Comparison of ENCODE assay signal across 9 cellular contexts in genomic region chr13:24097064-24097463, GRCh38.
A peak's percentile ranks its signal among the peaks of the same experiment; 100 is the strongest.
DNase-seq lines count a peak whose midpoint lies in the region; ATAC-seq and TF ChIP-seq lines count a peak whose summit lies in the region.
"Had no signal": no experiment of that assay in that cellular context is flagged by ENCODE, and none has a peak within 500 bp of the region (broad histone marks: within the 10 kb centered on the region; RNA-seq: fewer than 3 reads in every experiment).

No MANE protein-coding gene starts in this region.

- H2AFZ ChIP-seq in DND-41 (ENCODE audit: low read depth, low read length) (no peak overlapping the region), neural progenitor cell (replicated peaks) (no peak overlapping the region)

- peaks cover 16% of the 10 kb centered on the region for H3F3A ChIP-seq in neural progenitor cell (ENCODE audit: low read depth)

- no peak for TF ChIP-seq CTCF in DND-41 (IDR thresholded peaks at IDR 0.05; ENCODE audit: borderline replicate concordance, extremely low read depth, low read length, poor library complexity, severe bottlenecking)
- TF ChIP-seq CTCF in neural progenitor cell (IDR thresholded peaks at IDR 0.05): no peak

- H3K27ac Mint-ChIP-seq in neural progenitor cell: peak overlapping the region; percentile 47

- peak; percentile 57 for DNase-seq in DND-41
- DNase-seq in activated CD8-positive, alpha-beta memory T cell treated with anti-CD3 and anti-CD28 coated beads, Interleukin-2, amount 50 U/mL, for 24 hours (ENCODE audit: extremely low read depth): peak; percentile 6
- no peak for DNase-seq in neural progenitor cell (ENCODE audit: low spot score)
- DNase-seq in cardiac septum (ENCODE audit: low spot score): no peak
- no peak for DNase-seq in NCI-H1417 (lab: John Stamatoyannopoulos, UW)
- DNase-seq in hippocampal formation (lab: John Stamatoyannopoulos, UW): no peak
- no peak for DNase-seq in activated CD4-positive, CD25-positive, alpha-beta regulatory T cell treated with anti-CD3 and anti-CD28 coated beads, Interleukin-2, amount 50 U/mL, for 72 hours
- DNase-seq: SK-N-SH had no signal

- H3K4me3 ChIP-seq in DND-41 (ENCODE audit: low read depth in 1 of 2, low read length in 2 of 2) (no peak overlapping the region), neural progenitor cell (no peak overlapping the region)

- no peaks in the 10 kb centered on the region for H3K9me3 ChIP-seq in DND-41 (ENCODE audit: insufficient read depth, low read length, severe bottlenecking)
- H3K9me3 ChIP-seq in neural progenitor cell (ENCODE audit: low read depth): no peaks in the 10 kb centered on the region
- H3K9me3 ChIP-seq: SK-N-SH had no signal

- H3K36me3 Mint-ChIP-seq in neural progenitor cell: peaks cover 15% of the 10 kb centered on the region

- H3K27ac ChIP-seq in DND-41 (ENCODE audit: low read length): peak overlapping the region; percentile 73
- no peak overlapping the region for H3K27ac ChIP-seq in neural progenitor cell

- H3K36me3 ChIP-seq in DND-41 (ENCODE audit: insufficient read depth, low read length) (no peaks in the 10 kb centered on the region), neural progenitor cell (no peaks in the 10 kb centered on the region)

- H4K20me1 ChIP-seq in DND-41 (ENCODE audit: insufficient read depth, low read length) (no peaks in the 10 kb centered on the region), neural progenitor cell (ENCODE audit: low read depth) (no peaks in the 10 kb centered on the region)

- intact Hi-C loops in cardiac septum (cut with DNase I): no loop called here

- ATAC-seq in DND-41 (ENCODE audit: insufficient read depth, low read depth) (peak; percentile 73), HG03095 (IDR thresholded peaks at IDR 0.05; ENCODE audit: unreplicated experiment) (peak; percentile 73)

- H3K9ac ChIP-seq in DND-41 (ENCODE audit: low read depth, low read length) (peak overlapping the region; percentile 32; the same call in 1 of the 2 replicates), neural progenitor cell (no peak overlapping the region)
- H3K9ac ChIP-seq: SK-N-SH had no signal

- H3K4me1 ChIP-seq in DND-41 (ENCODE audit: insufficient read depth, low read length) (peaks cover 21% of the 10 kb centered on the region), neural progenitor cell (peaks cover 45% of the 10 kb centered on the region)

- H3K4me3 Mint-ChIP-seq in neural progenitor cell: no peak overlapping the region

- peaks cover 23% of the 10 kb centered on the region for H3K9me3 Mint-ChIP-seq in neural progenitor cell

- peaks cover 56% of the 10 kb centered on the region for H3K4me1 Mint-ChIP-seq in neural progenitor cell

- peak overlapping the region; percentile 52 for H3K4me2 ChIP-seq in DND-41 (ENCODE audit: insufficient read depth, low read length)
- H3K4me2 ChIP-seq in neural progenitor cell: no peak overlapping the region
- H3K4me2 ChIP-seq: SK-N-SH had no signal

- H3K27me3 ChIP-seq in DND-41 (ENCODE audit: insufficient read depth, low read length, poor library complexity): no peaks in the 10 kb centered on the region
- H3K27me3 ChIP-seq in neural progenitor cell: no peaks in the 10 kb centered on the region

- peaks cover 2% of the 10 kb centered on the region for H3K27me3 Mint-ChIP-seq in neural progenitor cell (ENCODE audit: insufficient read depth, low read depth)

- H3K79me2 ChIP-seq in DND-41 (ENCODE audit: insufficient read depth, low read length) (no peaks in the 10 kb centered on the region), neural progenitor cell (ENCODE audit: low read depth) (no peaks in the 10 kb centered on the region)

Comparison
In these comparisons a context has a peak if more than half of its experiments do, and no peak if none do; other contexts are left out.
1. DNase-seq: peak in DND-41 (single experiment) and activated CD8-positive, alpha-beta memory T cell treated with anti-CD3 and anti-CD28 coated beads, Interleukin-2, amount 50 U/mL, for 24 hours (single experiment); none in neural progenitor cell (single experiment), cardiac septum (single experiment), NCI-H1417 (0 of 3), hippocampal formation (0 of 2) and activated CD4-positive, CD25-positive, alpha-beta regulatory T cell treated with anti-CD3 and anti-CD28 coated beads, Interleukin-2, amount 50 U/mL, for 72 hours (single experiment).